25 cellular contexts compared by ENCODE assay signal in the genomic region with DNA sequence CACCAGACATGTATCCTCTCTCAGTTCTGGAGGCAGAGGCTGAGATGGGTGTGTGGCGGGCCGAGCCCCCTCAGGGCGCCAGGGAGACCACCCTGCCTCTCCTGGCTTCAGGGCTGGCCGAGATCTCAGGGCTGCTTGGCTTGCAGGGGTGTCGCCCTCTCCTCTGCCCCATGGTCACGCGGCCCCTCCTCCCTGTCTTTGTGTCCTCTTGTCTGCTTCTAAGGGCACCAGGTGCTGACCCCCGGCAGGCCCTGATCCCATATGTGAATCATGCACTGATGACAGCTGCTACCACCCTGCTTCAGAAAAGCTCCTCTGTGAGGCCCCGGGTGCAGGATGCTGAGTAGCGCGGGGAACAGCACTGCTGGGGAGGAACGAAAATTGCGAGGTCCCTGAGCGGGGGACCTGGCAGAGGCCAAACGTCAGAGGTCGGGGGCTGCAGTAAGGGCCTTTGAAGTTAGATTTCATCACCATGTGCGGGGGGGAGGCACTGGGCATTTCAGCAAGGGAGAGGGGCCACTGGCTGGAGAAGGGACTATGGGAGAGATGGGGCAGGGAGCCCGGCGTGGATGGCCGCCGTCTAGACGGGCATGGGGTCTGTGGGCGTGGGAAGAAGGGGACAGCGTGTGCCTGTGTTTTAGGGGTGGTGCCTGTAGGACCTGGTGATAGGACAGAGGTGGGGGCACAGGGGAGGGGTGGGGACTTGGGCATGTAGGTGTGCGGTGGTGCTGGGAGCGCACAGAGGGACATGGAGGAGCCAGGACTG.
DNase-seq lines count a peak whose midpoint lies in the region; ATAC-seq, FAIRE-seq and TF ChIP-seq lines count a peak whose summit lies in the region.
"Had no signal": no experiment of that assay in that cellular context is flagged by ENCODE, and none has a peak within 500 bp of the region (broad histone marks: within the 10 kb centered on the region; RNA-seq: fewer than 3 reads in every experiment).

No MANE protein-coding gene starts in this region.

- POLR2A ChIA-PET in K562 (lab: Yijun Ruan, JAX), result interaction anchor here (0.6 to 0.8 kb wide), 2 partner anchors 243 to 275 kb away, joined by 3 to 4 read pairs; no protein-coding TSS in a partner anchor

- TF ChIP-seq POLR2A in K562 (conservative IDR thresholded peaks at IDR 0.05) (no peak), tibial nerve (IDR thresholded peaks at IDR 0.05) (no peak)

- no peak for TF ChIP-seq CTCF in right atrium auricular region (IDR thresholded peaks at IDR 0.05)
- no peak for TF ChIP-seq CTCF in K562 (IDR thresholded peaks at IDR 0.05 in 2 of 3, conservative IDR thresholded peaks at IDR 0.05 in 1 of 3; ENCODE audit: insufficient read depth in 2 of 3, low read depth in 1 of 3, low read length in 3 of 3)
- TF ChIP-seq CTCF in nephron progenitor cell (IDR thresholded peaks at IDR 0.05), result no peak
- no peak for TF ChIP-seq CTCF in tibial nerve (IDR thresholded peaks at IDR 0.05)

- H3K27me3 Mint-ChIP-seq in nephron progenitor cell (ENCODE audit: low read depth, poor library complexity) (no peaks in the 10 kb centered on the region), immature natural killer cell (ENCODE audit: low read depth in 3 of 3) (peaks cover 0 to 2% (median 1%) of the 10 kb centered on the region in 3 donors)
- H3K27me3 Mint-ChIP-seq: naive thymus-derived CD8-positive, alpha-beta T cell; T-cell had no signal

- peaks cover 0 to 43% of the 10 kb centered on the region in 2 donors for H3K4me1 ChIP-seq in right atrium auricular region
- peaks cover 41 to 59% of the 10 kb centered on the region in 2 experiments for H3K4me1 ChIP-seq in K562 (replicated peaks in 1 of 2; ENCODE audit: control insufficient read depth in 2 of 2, insufficient read depth in 2 of 2, low read length in 2 of 2)
- H3K4me1 ChIP-seq in tibial nerve, result peaks cover 0 to 49% (median 27%) of the 10 kb centered on the region in 4 donors
- H3K4me1 ChIP-seq: foreskin keratinocyte, upper lobe of right lung had no signal

- H3K27me3 ChIP-seq in right atrium auricular region, result no peaks in the 10 kb centered on the region
- no peaks in the 10 kb centered on the region for H3K27me3 ChIP-seq in K562 (ENCODE audit: control insufficient read depth in 2 of 2, insufficient read depth in 2 of 2, low read length in 2 of 2)
- H3K27me3 ChIP-seq in tibial nerve, result no peaks in the 10 kb centered on the region
- H3K27me3 ChIP-seq: adrenal gland, foreskin keratinocyte, upper lobe of right lung had no signal

- peak overlapping the region; percentile 78 to 82 for H3K27ac ChIP-seq in right atrium auricular region
- peak overlapping the region; percentile 46; the same call in 2 of the 3 replicates for H3K27ac ChIP-seq in K562 (ENCODE audit: extremely low read depth, low read depth, low read length)
- peak overlapping the region in 3 of 4 donors; percentile 40 to 89 (median 83) for H3K27ac ChIP-seq in tibial nerve
- no peak overlapping the region for H3K27ac ChIP-seq in substantia nigra (ENCODE audit: low read depth, low read length, poor library complexity, severe bottlenecking)
- H3K27ac ChIP-seq: foreskin keratinocyte, prostate gland, upper lobe of right lung had no signal

- TF ChIP-seq EP300 in K562 (IDR thresholded peaks at IDR 0.05; ENCODE audit: low read length) (no peak), tibial nerve (IDR thresholded peaks at IDR 0.05) (no peak)

- no peak for DNase-seq in right atrium auricular region (ENCODE audit: low spot score)
- no peak for DNase-seq in left ventricle myocardium superior
- DNase-seq in K562 (ENCODE audit: extremely low read depth in 1 of 4, low spot score in 3 of 4), result peak in 2 of 4 experiments; percentile 35 to 36
- no peak for DNase-seq in nephron progenitor cell
- no peak for DNase-seq in tibial nerve (ENCODE audit: low spot score in 2 of 2)
- no peak for DNase-seq in substantia nigra (lab: John Stamatoyannopoulos, UW)
- no peak for DNase-seq in immature natural killer cell
- DNase-seq: activated CD4-positive, alpha-beta T cell treated with anti-CD3 and anti-CD28 coated beads, Interleukin-2, amount 50 U/mL, for 4 hours; activated gamma-delta T cell; DND-41; foreskin keratinocyte; KBM-7; kidney; naive thymus-derived CD8-positive, alpha-beta T cell; NCI-H1930; NCI-H345; RPMI8226; stimulated activated CD4-positive, alpha-beta T cell treated with anti-CD3 and anti-CD28 coated beads, Interleukin-4, amount 100 ng/mL, for 4 hours; T-cell; upper lobe of right lung had no signal

- H3K4me2 ChIP-seq in K562 (ENCODE audit: insufficient read depth, low read length), result no peak overlapping the region

- H3K27ac Mint-ChIP-seq in nephron progenitor cell (peak overlapping the region; percentile 13), immature natural killer cell (no peak overlapping the region)
- H3K27ac Mint-ChIP-seq: T-cell had no signal

- no peak for ATAC-seq in left ventricle myocardium superior
- no peak for ATAC-seq in K562
- no peak for ATAC-seq in HG02938 (IDR thresholded peaks at IDR 0.05; ENCODE audit: unreplicated experiment)
- ATAC-seq: foreskin keratinocyte; naive thymus-derived CD8-positive, alpha-beta T cell; T-cell; upper lobe of right lung had no signal

- peaks cover 10% of the 10 kb centered on the region for H3K9me1 ChIP-seq in K562 (ENCODE audit: control insufficient read depth, insufficient read depth, low read length)

- CTCF ChIA-PET in K562 (lab: Yijun Ruan, JAX; ENCODE audit: low intra/inter-chr PET ratio), result no interaction called here

- no peaks in the 10 kb centered on the region for H4K20me1 ChIP-seq in K562 (replicated peaks; ENCODE audit: control insufficient read depth, insufficient read depth, low read length)

- H3K4me3 ChIP-seq in right atrium auricular region (no peak overlapping the region), K562 (no peak overlapping the region), tibial nerve (no peak overlapping the region)
- H3K4me3 ChIP-seq: adrenal gland, prostate gland, upper lobe of right lung had no signal

- H3K4me3 Mint-ChIP-seq in nephron progenitor cell (no peak overlapping the region), immature natural killer cell (no peak overlapping the region)
- H3K4me3 Mint-ChIP-seq: naive thymus-derived CD8-positive, alpha-beta T cell; T-cell had no signal

- peaks cover 28% of the 10 kb centered on the region for H3K79me2 ChIP-seq in K562 (ENCODE audit: control insufficient read depth, insufficient read depth, low read length)

- peaks cover 5% of the 10 kb centered on the region for H3K36me3 ChIP-seq in right atrium auricular region
- peaks cover 12% of the 10 kb centered on the region; the same call in 2 of the 3 replicates for H3K36me3 ChIP-seq in K562 (ENCODE audit: control insufficient read depth, insufficient read depth, low read length)
- peaks cover 2 to 53% (median 7%) of the 10 kb centered on the region in 3 donors for H3K36me3 ChIP-seq in tibial nerve
- H3K36me3 ChIP-seq: adrenal gland, prostate gland, upper lobe of right lung had no signal

- H3K9me3 ChIP-seq in right atrium auricular region, result peaks cover 0 to 5% of the 10 kb centered on the region in 2 donors
- peaks cover 4% of the 10 kb centered on the region for H3K9me3 ChIP-seq in K562 (replicated peaks; ENCODE audit: control insufficient read depth, insufficient read depth, low read depth, low read length)
- H3K9me3 ChIP-seq in tibial nerve, result peaks cover 0 to 14% (median 2%) of the 10 kb centered on the region in 4 donors
- H3K9me3 ChIP-seq: adrenal gland, prostate gland had no signal

- intact Hi-C loops in left ventricle myocardium superior (cut with micrococcal nuclease), result no loop called here
- intact Hi-C loops in K562 (cut with micrococcal nuclease), result no loop called here

- peak overlapping the region; percentile 32 to 96; a peak in 3 of 4 replicates for H3K9ac ChIP-seq in K562 (ENCODE audit: insufficient read depth in 1 of 2, low read depth in 2 of 2, low read length in 2 of 2)

- no peak overlapping the region for H2AFZ ChIP-seq in K562 (ENCODE audit: low read depth, low read length)

- FAIRE-seq in K562 (lab: Jason Lieb, UNC), result no peak
- FAIRE-seq: GM12892, H54, kidney had no signal

- in situ Hi-C loops in K562 (cut with MboI), result no loop called here

- TF ChIP-seq RAD21 in K562 (CRISPR knock-in tag; conservative IDR thresholded peaks at IDR 0.05 in 1 of 2, IDR thresholded peaks at IDR 0.05 in 1 of 2), result no peak

- BruUV-seq in K562 (replicated peaks; lab: Mats Ljungman, UMichigan), result no TSS peak

- H3K4me1 Mint-ChIP-seq in nephron progenitor cell (peaks cover 50% of the 10 kb centered on the region), immature natural killer cell (peaks cover 0 to 5% of the 10 kb centered on the region in 2 donors)
- H3K4me1 Mint-ChIP-seq: T-cell had no signal

- H3K36me3 Mint-ChIP-seq in nephron progenitor cell (ENCODE audit: low read depth), result peaks cover 34% of the 10 kb centered on the region
- peaks cover 5 to 15% (median 14%) of the 10 kb centered on the region in 3 donors for H3K36me3 Mint-ChIP-seq in immature natural killer cell

- 92% methylated on average over 21 of the region's 26 CpGs for WGBS in K562 (ENCODE audit: insufficient coverage, low coverage, missing lambda C conversion rate)
- 88 to 90% methylated on average over 26 of the region's 26 CpGs for WGBS in tibial nerve, 2 donors

- peaks cover 23% of the 10 kb centered on the region for H3K9me3 Mint-ChIP-seq in nephron progenitor cell
- H3K9me3 Mint-ChIP-seq in immature natural killer cell, result peaks cover 0 to 4% (median 3%) of the 10 kb centered on the region in 6 donors

TF ChIP-seq in K562, 482 proteins besides CTCF, POLR2A, EP300 and RAD21 (continues in another document):
- no peak for TF ChIP-seq E2F5 (CRISPR knock-in tag; IDR thresholded peaks at IDR 0.05)
- TF ChIP-seq FOXJ2 (tag; IDR thresholded peaks at IDR 0.05), result no peak
- no peak for TF ChIP-seq ESRRA (IDR thresholded peaks at IDR 0.05; ENCODE audit: borderline replicate concordance, low read depth)
